ENCODE assay signal across 10 cellular contexts in the genomic region with DNA sequence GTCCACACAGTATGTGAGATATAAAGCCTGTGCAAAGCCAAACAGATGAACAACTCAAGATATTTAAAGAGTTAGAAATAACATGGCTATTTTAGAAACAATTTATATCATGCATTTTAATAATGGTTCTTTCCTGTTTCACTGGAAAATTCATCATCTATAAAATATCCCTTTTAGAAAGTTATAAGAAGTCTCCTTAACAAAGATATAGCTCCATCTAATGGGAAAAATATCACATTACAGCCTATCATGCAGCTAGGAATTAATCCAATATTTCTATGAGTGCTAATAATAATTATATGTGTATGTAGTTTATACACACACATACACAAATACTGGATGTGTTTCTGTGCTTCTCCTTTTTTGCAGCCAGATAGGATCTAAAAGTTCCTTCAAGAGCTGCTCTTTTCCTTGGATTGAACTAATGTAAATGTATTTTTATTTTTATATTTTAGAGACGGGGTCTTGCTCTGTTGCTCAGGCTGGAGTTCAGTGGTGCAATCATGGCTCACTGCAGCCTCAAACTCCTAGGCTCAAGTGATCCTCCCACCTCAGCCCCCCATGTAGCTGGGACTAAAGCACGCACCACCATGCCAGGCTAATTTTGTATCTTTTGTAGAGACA. TPM values are rescaled to one million over a fixed set of nuclear protein-coding genes. Genes with fewer than 3 reads are reported as not detected.
A peak's percentile ranks its signal among the peaks of the same experiment; 100 is the strongest.
DNase-seq lines count a peak whose midpoint lies in the region; ATAC-seq and TF ChIP-seq lines count a peak whose summit lies in the region.
"Had no signal": no experiment of that assay in that cellular context is flagged by ENCODE, and none has a peak within 500 bp of the region (broad histone marks: within the 10 kb centered on the region; RNA-seq: fewer than 3 reads in every experiment).

No MANE protein-coding gene starts in this region.

- H3K36me3 Mint-ChIP-seq in neural crest cell (ENCODE audit: low read depth), result no peaks in the 10 kb centered on the region
- H3K36me3 Mint-ChIP-seq in activated T-cell treated with anti-CD3 and anti-CD28 coated beads, Interleukin-2, amount 50 U/mL, for 4 hours (ENCODE audit: insufficient read depth), result no peaks in the 10 kb centered on the region
- H3K36me3 Mint-ChIP-seq: CD4-positive, CD25-positive, alpha-beta regulatory T cell had no signal

- H3K9me3 ChIP-seq in aorta (ENCODE audit: control insufficient read depth, low read length), result no peaks in the 10 kb centered on the region

- intact Hi-C loops in aorta (cut with DNase I), result no loop called here

- H3K27me3 Mint-ChIP-seq in neural crest cell (ENCODE audit: low read depth), result peaks cover 2% of the 10 kb centered on the region
- H3K27me3 Mint-ChIP-seq in activated T-cell treated with anti-CD3 and anti-CD28 coated beads, Interleukin-2, amount 50 U/mL, for 4 hours (ENCODE audit: low read depth), result peaks cover 8% of the 10 kb centered on the region

- in situ Hi-C loops in T47D (cut with HindIII; ENCODE audit: low pct_unique_long_range_greater_than_20kb, low sequenced_read_pairs), result no loop called here

- no peaks in the 10 kb centered on the region for H3K27me3 ChIP-seq in aorta (ENCODE audit: control insufficient read depth in 1 of 2, insufficient read depth in 2 of 2, low read length in 1 of 2)

- TF ChIP-seq CTCF in LNCAP (IDR thresholded peaks at IDR 0.05) (peak; percentile 69), neural crest cell (conservative IDR thresholded peaks at IDR 0.05) (peak; percentile 62)

- no peak overlapping the region for H3K27ac Mint-ChIP-seq in neural crest cell (ENCODE audit: unreplicated experiment)
- H3K27ac Mint-ChIP-seq: CD4-positive, CD25-positive, alpha-beta regulatory T cell had no signal

- no peak for ATAC-seq in aorta (ENCODE audit: low FRiP score)
- ATAC-seq in activated T-cell treated with anti-CD3 and anti-CD28 coated beads, Interleukin-2, amount 50 U/mL, for 4 hours, result no peak

- DNase-seq in NCI-H1417 (lab: John Stamatoyannopoulos, UW), result peak in 2 of 3 experiments; percentile 23 to 46
- DNase-seq in NCI-H1417 treated with DMSO at 0.1 percent for 48 hours (lab: John Stamatoyannopoulos, UW), result no peak
- DNase-seq in T47D (ENCODE audit: low read depth in 1 of 2, low spot score in 1 of 2), result peak; percentile 41 to 47
- no peak for DNase-seq in neural crest cell (ENCODE audit: low read depth, low spot score)
- no peak for DNase-seq in aorta
- no peak for DNase-seq in activated T-cell treated with anti-CD3 and anti-CD28 coated beads, Interleukin-2, amount 50 U/mL, for 4 hours
- no peak for DNase-seq in D341Med (ENCODE audit: low spot score)
- DNase-seq: activated effector memory CD4-positive, alpha-beta T cell treated with anti-CD3 and anti-CD28 coated beads, Interleukin-2, amount 50 U/mL, for 16 hours; CD4-positive, CD25-positive, alpha-beta regulatory T cell had no signal

- H3K27ac ChIP-seq in aorta (ENCODE audit: low read depth in 1 of 2, low read length in 2 of 2), result no peak overlapping the region

- H3K4me1 ChIP-seq in aorta (ENCODE audit: control insufficient read depth in 1 of 2, insufficient read depth in 2 of 2, low read length in 2 of 2), result no peaks in the 10 kb centered on the region

- H3K4me3 ChIP-seq in aorta (ENCODE audit: low read length in 2 of 2), result no peak overlapping the region

- no peaks in the 10 kb centered on the region for H3K4me1 Mint-ChIP-seq in neural crest cell
- H3K4me1 Mint-ChIP-seq in activated T-cell treated with anti-CD3 and anti-CD28 coated beads, Interleukin-2, amount 50 U/mL, for 4 hours (ENCODE audit: low read depth), result no peaks in the 10 kb centered on the region
- H3K4me1 Mint-ChIP-seq: CD4-positive, CD25-positive, alpha-beta regulatory T cell had no signal

- no peak overlapping the region for H3K4me3 Mint-ChIP-seq in neural crest cell
- H3K4me3 Mint-ChIP-seq in activated T-cell treated with anti-CD3 and anti-CD28 coated beads, Interleukin-2, amount 50 U/mL, for 4 hours, result no peak overlapping the region
- H3K4me3 Mint-ChIP-seq: CD4-positive, CD25-positive, alpha-beta regulatory T cell had no signal

- no peaks in the 10 kb centered on the region for H3K36me3 ChIP-seq in aorta (ENCODE audit: control insufficient read depth in 1 of 2, insufficient read depth in 2 of 2, low read length in 1 of 2)

- no peaks in the 10 kb centered on the region for H3K9me3 Mint-ChIP-seq in neural crest cell
- peaks cover 5% of the 10 kb centered on the region for H3K9me3 Mint-ChIP-seq in activated T-cell treated with anti-CD3 and anti-CD28 coated beads, Interleukin-2, amount 50 U/mL, for 4 hours

- WGBS in aorta, 2 donors, result 90% methylated on average over 2 of the region's 2 CpGs

RNA-seq across cellular contexts. Expression of a gene that starts 21.6 kb away (rescaled TPM):
- total RNA-seq in neural crest cell, result 89.6 and 89.7 TPM in 2 replicates
- 10 to 100 TPM; 33.5 to 48.9 TPM for total RNA-seq in aorta
- 10 to 100 TPM; 54.0 to 93.9 TPM for polyA plus RNA-seq in aorta
- 100 to 1,000 TPM; 204 to 231 (median 209) TPM for total RNA-seq in activated T-cell treated with anti-CD3 and anti-CD28 coated beads, Interleukin-2, amount 50 U/mL, for 4 hours

Comparison
In these comparisons a context has a peak if more than half of its experiments do, and no peak if none do; other contexts are left out.
1. DNase-seq: peak in NCI-H1417 (2 of 3) and T47D (2 of 2); none in NCI-H1417 treated with DMSO at 0.1 percent for 48 hours (single experiment), neural crest cell (single experiment), aorta (0 of 2), activated T-cell treated with anti-CD3 and anti-CD28 coated beads, Interleukin-2, amount 50 U/mL, for 4 hours (single experiment) and D341Med (single experiment).